In genomic region chr3:116512931-116513330, GRCh38 we compare ENCODE assay signal across 19 cellular contexts.
"Had no signal": no experiment of that assay in that cellular context is flagged by ENCODE, and none has a peak within 500 bp of the region (broad histone marks: within the 10 kb centered on the region; RNA-seq: fewer than 3 reads in every experiment).

No MANE protein-coding gene starts in this region.

- ATAC-seq: effector memory CD8-positive, alpha-beta T cell; foreskin keratinocyte; gastrocnemius medialis; heart right ventricle; left cardiac atrium; left lung; left ventricle myocardium superior; lower lobe of right lung; mucosa of descending colon; naive thymus-derived CD8-positive, alpha-beta T cell had no signal

- DNase-seq: colonic mucosa; cortex of kidney; effector CD8-positive, alpha-beta T cell; effector memory CD8-positive, alpha-beta T cell; endodermal cell; foreskin keratinocyte; gastrocnemius medialis; glutamatergic neuron; head of caudate nucleus; heart right ventricle; hippocampal formation; left cardiac atrium; left ventricle myocardium superior; lower lobe of right lung; mesenchymal stem cell; mucosa of descending colon; naive B cell; naive thymus-derived CD8-positive, alpha-beta T cell had no signal
